In genomic region chr2:46296216-46296839, GRCh38 we compare ENCODE assay signal across 8 cellular contexts. TPM values are rescaled to one million over a fixed set of nuclear protein-coding genes. Genes with fewer than 3 reads are reported as not detected.
DNase-seq lines count a peak whose midpoint lies in the region; ATAC-seq and TF ChIP-seq lines count a peak whose summit lies in the region.

No MANE protein-coding gene starts in this region.

- H3K4me3 ChIP-seq in GM08714 (ENCODE audit: low read length) (peak overlapping the region; percentile 50; the same call in 1 of the 2 replicates), MG63 (peak overlapping the region; percentile 90), right atrium auricular region (peak overlapping the region; percentile 58 to 91), rectal smooth muscle tissue (ENCODE audit: low read length) (peak overlapping the region; percentile 62)

- H3K27me3 Mint-ChIP-seq in activated naive CD8-positive, alpha-beta T cell treated with anti-CD3 and anti-CD28 coated beads, Interleukin-2, amount 50 U/mL, for 24 hours = peaks cover 53% of the 10 kb centered on the region

- H3K36me3 ChIP-seq in MG63 (peaks cover 15% of the 10 kb centered on the region), right atrium auricular region (no peaks in the 10 kb centered on the region), rectal smooth muscle tissue (ENCODE audit: control insufficient read depth, insufficient read depth, low read length) (no peaks in the 10 kb centered on the region)

- H3K4me3 Mint-ChIP-seq in activated naive CD8-positive, alpha-beta T cell treated with anti-CD3 and anti-CD28 coated beads, Interleukin-2, amount 50 U/mL, for 24 hours = peak overlapping the region; percentile 38

- H3K36me3 Mint-ChIP-seq in activated naive CD8-positive, alpha-beta T cell treated with anti-CD3 and anti-CD28 coated beads, Interleukin-2, amount 50 U/mL, for 24 hours (ENCODE audit: low read depth) = no peaks in the 10 kb centered on the region

- H3K9me3 ChIP-seq in MG63 (no peaks in the 10 kb centered on the region), right atrium auricular region (no peaks in the 10 kb centered on the region)

- H3K4me1 Mint-ChIP-seq in activated naive CD8-positive, alpha-beta T cell treated with anti-CD3 and anti-CD28 coated beads, Interleukin-2, amount 50 U/mL, for 24 hours = peaks cover 24% of the 10 kb centered on the region

- no peak for ATAC-seq in activated naive CD8-positive, alpha-beta T cell treated with anti-CD3 and anti-CD28 coated beads, Interleukin-2, amount 50 U/mL, for 24 hours
- ATAC-seq in GM18867 (IDR thresholded peaks at IDR 0.05; ENCODE audit: unreplicated experiment) = no peak

- H3K9me3 Mint-ChIP-seq in activated naive CD8-positive, alpha-beta T cell treated with anti-CD3 and anti-CD28 coated beads, Interleukin-2, amount 50 U/mL, for 24 hours = no peaks in the 10 kb centered on the region

- H3K27ac ChIP-seq in right atrium auricular region = peak overlapping the region; percentile 94 to 97
- peak overlapping the region; percentile 74 for H3K27ac ChIP-seq in rectal smooth muscle tissue (ENCODE audit: low read depth, low read length)

- DNase-seq in MG63 (peak; percentile 72), right atrium auricular region (ENCODE audit: low spot score) (peak; percentile 80), kidney tubule cell (ENCODE audit: low spot score) (no peak), NCI-H2107 treated with DMSO at 0.1 percent for 48 hours (lab: John Stamatoyannopoulos, UW; ENCODE audit: unreplicated experiment) (no peak)
- DNase-seq in activated naive CD8-positive, alpha-beta T cell treated with anti-CD3 and anti-CD28 coated beads, Interleukin-2, amount 50 U/mL, for 24 hours = no peak

- peak overlapping the region; percentile 25 for H3K9ac ChIP-seq in rectal smooth muscle tissue (ENCODE audit: low read length)

- H3K27me3 ChIP-seq in MG63 = no peaks in the 10 kb centered on the region
- H3K27me3 ChIP-seq in right atrium auricular region = no peaks in the 10 kb centered on the region
- H3K27me3 ChIP-seq in rectal smooth muscle tissue (ENCODE audit: control insufficient read depth, insufficient read depth, low read length) = no peaks in the 10 kb centered on the region

- no peak overlapping the region for H3K27ac Mint-ChIP-seq in activated naive CD8-positive, alpha-beta T cell treated with anti-CD3 and anti-CD28 coated beads, Interleukin-2, amount 50 U/mL, for 24 hours

- H3K4me1 ChIP-seq in right atrium auricular region (peaks cover 0 to 25% of the 10 kb centered on the region in 2 donors), rectal smooth muscle tissue (ENCODE audit: control insufficient read depth, insufficient read depth, low read length) (no peaks in the 10 kb centered on the region)

- TF ChIP-seq CTCF in right atrium auricular region (IDR thresholded peaks at IDR 0.05) = no peak

RNA-seq across cellular contexts. Expression of gene EPAS1, which starts 0.9 kb away (rescaled TPM):
- 27.6 and 46.1 TPM in 2 replicates for total RNA-seq in MG63 (2014; rRNA removed; shearing (Covaris generic); ENCODE audit: low replicate concordance)
- 100 to 1,000 TPM; 257 to 311 TPM for total RNA-seq in right atrium auricular region

Comparison
In these comparisons a context has a peak if more than half of its experiments do, and no peak if none do; other contexts are left out.
1. DNase-seq: peak in MG63 (single experiment) and right atrium auricular region (single experiment); none in activated naive CD8-positive, alpha-beta T cell treated with anti-CD3 and anti-CD28 coated beads, Interleukin-2, amount 50 U/mL, for 24 hours (single experiment), kidney tubule cell (single experiment) and NCI-H2107 treated with DMSO at 0.1 percent for 48 hours (single experiment).
2. Peak in every context shown above with its lines, with median percentiles within 50 percentile points of each other: H3K4me3 ChIP-seq.